ENCODE assay signal across 1 cellular context in genomic region chr11:831132-831864, GRCh38.
TF ChIP-seq lines count a peak whose summit lies in the region.

No MANE protein-coding gene starts in this region.

TF ChIP-seq in HEK293, 187 proteins besides CTCF, POLR2A, EP300 and RAD21 (continued from another document):
- TF ChIP-seq, protein P1, sequence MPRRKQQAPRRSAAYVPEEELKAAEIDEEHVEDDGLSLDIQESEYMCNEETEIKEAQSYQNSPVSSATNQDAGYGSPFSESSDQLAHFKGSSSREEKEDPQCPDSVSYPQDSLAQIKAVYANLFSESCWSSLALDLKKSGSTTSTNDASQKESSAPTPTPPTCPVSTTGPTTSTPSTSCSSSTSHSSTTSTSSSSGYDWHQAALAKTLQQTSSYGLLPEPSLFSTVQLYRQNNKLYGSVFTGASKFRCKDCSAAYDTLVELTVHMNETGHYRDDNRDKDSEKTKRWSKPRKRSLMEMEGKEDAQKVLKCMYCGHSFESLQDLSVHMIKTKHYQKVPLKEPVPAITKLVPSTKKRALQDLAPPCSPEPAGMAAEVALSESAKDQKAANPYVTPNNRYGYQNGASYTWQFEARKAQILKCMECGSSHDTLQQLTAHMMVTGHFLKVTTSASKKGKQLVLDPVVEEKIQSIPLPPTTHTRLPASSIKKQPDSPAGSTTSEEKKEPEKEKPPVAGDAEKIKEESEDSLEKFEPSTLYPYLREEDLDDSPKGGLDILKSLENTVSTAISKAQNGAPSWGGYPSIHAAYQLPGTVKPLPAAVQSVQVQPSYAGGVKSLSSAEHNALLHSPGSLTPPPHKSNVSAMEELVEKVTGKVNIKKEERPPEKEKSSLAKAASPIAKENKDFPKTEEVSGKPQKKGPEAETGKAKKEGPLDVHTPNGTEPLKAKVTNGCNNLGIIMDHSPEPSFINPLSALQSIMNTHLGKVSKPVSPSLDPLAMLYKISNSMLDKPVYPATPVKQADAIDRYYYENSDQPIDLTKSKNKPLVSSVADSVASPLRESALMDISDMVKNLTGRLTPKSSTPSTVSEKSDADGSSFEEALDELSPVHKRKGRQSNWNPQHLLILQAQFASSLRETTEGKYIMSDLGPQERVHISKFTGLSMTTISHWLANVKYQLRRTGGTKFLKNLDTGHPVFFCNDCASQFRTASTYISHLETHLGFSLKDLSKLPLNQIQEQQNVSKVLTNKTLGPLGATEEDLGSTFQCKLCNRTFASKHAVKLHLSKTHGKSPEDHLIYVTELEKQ (tag by site-specific recombination; IDR thresholded peaks at IDR 0.05; ENCODE audit: borderline replicate concordance), result no peak
- TF ChIP-seq, protein P2, sequence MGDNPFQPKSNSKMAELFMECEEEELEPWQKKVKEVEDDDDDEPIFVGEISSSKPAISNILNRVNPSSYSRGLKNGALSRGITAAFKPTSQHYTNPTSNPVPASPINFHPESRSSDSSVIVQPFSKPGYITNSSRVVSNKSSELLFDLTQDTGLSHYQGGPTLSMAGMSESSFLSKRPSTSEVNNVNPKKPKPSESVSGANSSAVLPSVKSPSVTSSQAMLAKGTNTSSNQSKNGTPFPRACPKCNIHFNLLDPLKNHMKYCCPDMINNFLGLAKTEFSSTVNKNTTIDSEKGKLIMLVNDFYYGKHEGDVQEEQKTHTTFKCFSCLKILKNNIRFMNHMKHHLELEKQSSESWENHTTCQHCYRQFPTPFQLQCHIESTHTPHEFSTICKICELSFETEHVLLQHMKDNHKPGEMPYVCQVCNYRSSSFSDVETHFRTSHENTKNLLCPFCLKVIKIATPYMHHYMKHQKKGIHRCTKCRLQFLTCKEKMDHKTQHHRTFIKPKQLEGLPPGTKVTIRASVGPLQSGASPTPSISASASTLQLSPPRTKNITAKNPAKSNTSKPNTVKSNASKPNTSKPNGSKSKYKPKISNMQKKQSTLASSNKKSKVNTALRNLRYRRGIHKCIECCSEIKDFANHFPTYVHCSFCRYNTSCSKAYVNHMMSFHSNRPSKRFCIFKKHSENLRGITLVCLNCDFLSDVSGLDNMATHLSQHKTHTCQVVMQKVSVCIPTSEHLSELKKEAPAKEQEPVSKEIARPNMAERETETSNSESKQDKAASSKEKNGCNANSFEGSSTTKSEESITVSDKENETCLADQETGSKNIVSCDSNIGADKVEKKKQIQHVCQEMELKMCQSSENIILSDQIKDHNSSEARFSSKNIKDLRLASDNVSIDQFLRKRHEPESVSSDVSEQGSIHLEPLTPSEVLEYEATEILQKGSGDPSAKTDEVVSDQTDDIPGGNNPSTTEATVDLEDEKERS (tag by site-specific recombination; IDR thresholded peaks at IDR 0.05), result no peak
- TF ChIP-seq ZNF529 (tag by site-specific recombination; IDR thresholded peaks at IDR 0.05; ENCODE audit: insufficient replicate concordance) (no peak), ZNF76 (tag by site-specific recombination; IDR thresholded peaks at IDR 0.05; ENCODE audit: borderline replicate concordance, low read depth) (no peak), INSM2 (tag by site-specific recombination; IDR thresholded peaks at IDR 0.05) (no peak), TCF7L2 (IDR thresholded peaks at IDR 0.05; ENCODE audit: borderline replicate concordance, low read depth, low read length) (no peak), ZNF324 (tag by site-specific recombination; IDR thresholded peaks at IDR 0.05) (no peak), KLF16 (tag by site-specific recombination; IDR thresholded peaks at IDR 0.05) (no peak), ZNF473 (tag by site-specific recombination; IDR thresholded peaks at IDR 0.05) (no peak), ZBTB7A (tag by site-specific recombination; IDR thresholded peaks at IDR 0.05; ENCODE audit: low read depth) (no peak), ZFP37 (tag by site-specific recombination; IDR thresholded peaks at IDR 0.05) (no peak), ZSCAN16 (tag by site-specific recombination; IDR thresholded peaks at IDR 0.05) (peak; percentile 85), ZFP69B (tag by site-specific recombination; IDR thresholded peaks at IDR 0.05) (peak; percentile 77), ZNF10 (tag by site-specific recombination; IDR thresholded peaks at IDR 0.05) (no peak), ZNF433 (tag by site-specific recombination; IDR thresholded peaks at IDR 0.05; ENCODE audit: low read depth) (no peak), ZBTB20 (tag by site-specific recombination; IDR thresholded peaks at IDR 0.05) (no peak), ZNF837 (tag by site-specific recombination; IDR thresholded peaks at IDR 0.05) (no peak), ZNF112 (tag by site-specific recombination; IDR thresholded peaks at IDR 0.05) (no peak), ZNF624 (tag by site-specific recombination; IDR thresholded peaks at IDR 0.05) (no peak), ZNF585B (tag by site-specific recombination; IDR thresholded peaks at IDR 0.05) (no peak), ZNF175 (tag by site-specific recombination; IDR thresholded peaks at IDR 0.05) (no peak), ZNF341 (tag by site-specific recombination; IDR thresholded peaks at IDR 0.05; ENCODE audit: low read depth) (peak; percentile 59; the same call in 1 of the 2 replicates), ZXDB (tag by site-specific recombination; IDR thresholded peaks at IDR 0.05) (no peak), ZNF350 (tag by site-specific recombination; IDR thresholded peaks at IDR 0.05) (no peak), ZNF16 (tag by site-specific recombination; IDR thresholded peaks at IDR 0.05; ENCODE audit: low read depth) (no peak), ZSCAN23 (tag by site-specific recombination; IDR thresholded peaks at IDR 0.05) (no peak), ZNF548 (tag by site-specific recombination; IDR thresholded peaks at IDR 0.05) (no peak), ZNF670 (tag by site-specific recombination; IDR thresholded peaks at IDR 0.05; ENCODE audit: low read depth) (no peak), ZNF600 (tag by site-specific recombination; IDR thresholded peaks at IDR 0.05) (peak; percentile 39; the same call in 1 of the 2 replicates), ZNF18 (tag by site-specific recombination; IDR thresholded peaks at IDR 0.05) (no peak), ZNF843 (tag by site-specific recombination; IDR thresholded peaks at IDR 0.05) (no peak), PRDM2 (tag by site-specific recombination; IDR thresholded peaks at IDR 0.05; ENCODE audit: borderline replicate concordance) (no peak), ZNF184 (tag by site-specific recombination; IDR thresholded peaks at IDR 0.05) (no peak), ZNF202 (tag by site-specific recombination; IDR thresholded peaks at IDR 0.05; ENCODE audit: borderline replicate concordance) (no peak), ZNF223 (tag by site-specific recombination; IDR thresholded peaks at IDR 0.05) (no peak), ZNF785 (tag by site-specific recombination; IDR thresholded peaks at IDR 0.05) (no peak)
- TF ChIP-seq, protein P3, sequence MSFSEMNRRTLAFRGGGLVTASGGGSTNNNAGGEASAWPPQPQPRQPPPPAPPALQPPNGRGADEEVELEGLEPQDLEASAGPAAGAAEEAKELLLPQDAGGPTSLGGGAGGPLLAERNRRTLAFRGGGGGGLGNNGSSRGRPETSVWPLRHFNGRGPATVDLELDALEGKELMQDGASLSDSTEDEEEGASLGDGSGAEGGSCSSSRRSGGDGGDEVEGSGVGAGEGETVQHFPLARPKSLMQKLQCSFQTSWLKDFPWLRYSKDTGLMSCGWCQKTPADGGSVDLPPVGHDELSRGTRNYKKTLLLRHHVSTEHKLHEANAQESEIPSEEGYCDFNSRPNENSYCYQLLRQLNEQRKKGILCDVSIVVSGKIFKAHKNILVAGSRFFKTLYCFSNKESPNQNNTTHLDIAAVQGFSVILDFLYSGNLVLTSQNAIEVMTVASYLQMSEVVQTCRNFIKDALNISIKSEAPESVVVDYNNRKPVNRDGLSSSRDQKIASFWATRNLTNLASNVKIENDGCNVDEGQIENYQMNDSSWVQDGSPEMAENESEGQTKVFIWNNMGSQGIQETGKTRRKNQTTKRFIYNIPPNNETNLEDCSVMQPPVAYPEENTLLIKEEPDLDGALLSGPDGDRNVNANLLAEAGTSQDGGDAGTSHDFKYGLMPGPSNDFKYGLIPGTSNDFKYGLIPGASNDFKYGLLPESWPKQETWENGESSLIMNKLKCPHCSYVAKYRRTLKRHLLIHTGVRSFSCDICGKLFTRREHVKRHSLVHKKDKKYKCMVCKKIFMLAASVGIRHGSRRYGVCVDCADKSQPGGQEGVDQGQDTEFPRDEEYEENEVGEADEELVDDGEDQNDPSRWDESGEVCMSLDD (tag by site-specific recombination; IDR thresholded peaks at IDR 0.05), result no peak
- TF ChIP-seq, protein P4, sequence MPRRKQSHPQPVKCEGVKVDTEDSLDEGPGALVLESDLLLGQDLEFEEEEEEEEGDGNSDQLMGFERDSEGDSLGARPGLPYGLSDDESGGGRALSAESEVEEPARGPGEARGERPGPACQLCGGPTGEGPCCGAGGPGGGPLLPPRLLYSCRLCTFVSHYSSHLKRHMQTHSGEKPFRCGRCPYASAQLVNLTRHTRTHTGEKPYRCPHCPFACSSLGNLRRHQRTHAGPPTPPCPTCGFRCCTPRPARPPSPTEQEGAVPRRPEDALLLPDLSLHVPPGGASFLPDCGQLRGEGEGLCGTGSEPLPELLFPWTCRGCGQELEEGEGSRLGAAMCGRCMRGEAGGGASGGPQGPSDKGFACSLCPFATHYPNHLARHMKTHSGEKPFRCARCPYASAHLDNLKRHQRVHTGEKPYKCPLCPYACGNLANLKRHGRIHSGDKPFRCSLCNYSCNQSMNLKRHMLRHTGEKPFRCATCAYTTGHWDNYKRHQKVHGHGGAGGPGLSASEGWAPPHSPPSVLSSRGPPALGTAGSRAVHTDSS (tag by site-specific recombination; IDR thresholded peaks at IDR 0.05), result no peak
